In the genomic region with DNA sequence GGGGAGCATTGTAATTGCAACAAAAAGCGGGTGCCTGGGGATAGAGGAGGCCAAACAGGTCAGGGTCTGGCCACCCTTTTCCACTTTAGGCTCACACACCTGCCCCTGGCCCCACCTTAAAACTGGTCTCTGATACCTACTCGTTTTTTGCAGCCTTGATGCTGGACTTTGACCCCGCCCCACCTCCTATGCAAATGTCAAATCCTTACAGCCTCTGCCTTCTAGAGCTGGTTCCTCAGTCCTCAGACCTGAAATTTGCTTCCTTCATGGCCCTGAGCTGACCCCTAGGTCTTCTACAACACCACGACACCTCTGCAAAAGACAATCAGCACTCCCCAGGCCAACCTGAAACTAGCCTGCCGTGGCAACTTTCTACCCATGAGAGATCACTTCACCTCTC, we compare ENCODE assay signal across 16 cellular contexts. TPM values are rescaled to one million over a fixed set of nuclear protein-coding genes. Genes with fewer than 3 reads are reported as not detected.
DNase-seq lines count a peak whose midpoint lies in the region; ATAC-seq and TF ChIP-seq lines count a peak whose summit lies in the region.
"Had no signal": no experiment of that assay in that cellular context is flagged by ENCODE, and none has a peak within 500 bp of the region (broad histone marks: within the 10 kb centered on the region; RNA-seq: fewer than 3 reads in every experiment).

No MANE protein-coding gene starts in this region.

- WGBS in thyroid gland, 2 donors: 63 to 65% methylated on average over 5 of the region's 5 CpGs

- no peaks in the 10 kb centered on the region for H3K9me3 ChIP-seq in Peyer's patch
- H3K9me3 ChIP-seq in mucosa of descending colon: no peaks in the 10 kb centered on the region
- no peaks in the 10 kb centered on the region for H3K9me3 ChIP-seq in thyroid gland
- no peaks in the 10 kb centered on the region for H3K9me3 ChIP-seq in HAP-1

- H3K27me3 ChIP-seq in Peyer's patch (no peaks in the 10 kb centered on the region), thyroid gland (no peaks in the 10 kb centered on the region), HAP-1 (ENCODE audit: low read depth) (no peaks in the 10 kb centered on the region)

- H3K27ac ChIP-seq in Peyer's patch: no peak overlapping the region
- no peak overlapping the region for H3K27ac ChIP-seq in thyroid gland
- H3K27ac ChIP-seq: PC-9 had no signal

- H3K4me1 ChIP-seq in Peyer's patch: no peaks in the 10 kb centered on the region
- H3K4me1 ChIP-seq in mucosa of descending colon (ENCODE audit: low read depth): peaks cover 3% of the 10 kb centered on the region
- no peaks in the 10 kb centered on the region for H3K4me1 ChIP-seq in thyroid gland
- H3K4me1 ChIP-seq in HAP-1: no peaks in the 10 kb centered on the region

- no peaks in the 10 kb centered on the region for H3K36me3 ChIP-seq in Peyer's patch
- no peaks in the 10 kb centered on the region for H3K36me3 ChIP-seq in mucosa of descending colon (ENCODE audit: low read depth)
- no peaks in the 10 kb centered on the region for H3K36me3 ChIP-seq in thyroid gland
- no peaks in the 10 kb centered on the region for H3K36me3 ChIP-seq in HAP-1 (replicated peaks)

- TF ChIP-seq CTCF in Peyer's patch (IDR thresholded peaks at IDR 0.05): no peak
- TF ChIP-seq CTCF in mucosa of descending colon (IDR thresholded peaks at IDR 0.05): no peak
- TF ChIP-seq CTCF in thyroid gland (IDR thresholded peaks at IDR 0.05): no peak

- ATAC-seq in GM19025 (IDR thresholded peaks at IDR 0.05; ENCODE audit: low read depth, unreplicated experiment): peak; percentile 51
- ATAC-seq in mucosa of descending colon: peak; percentile 96
- no peak for ATAC-seq in GM21360 (IDR thresholded peaks at IDR 0.05; ENCODE audit: unreplicated experiment)
- ATAC-seq: HCT116 had no signal

- H3K4me3 ChIP-seq in Peyer's patch: no peak overlapping the region
- H3K4me3 ChIP-seq in mucosa of descending colon: no peak overlapping the region
- H3K4me3 ChIP-seq in thyroid gland (replicated peaks in 1 of 3): no peak overlapping the region
- H3K4me3 ChIP-seq in HAP-1: no peak overlapping the region
- H3K4me3 ChIP-seq: PC-9 had no signal

- in situ Hi-C loops in HAP-1 (cut with MboI; ENCODE audit: low sequenced_read_pairs): no loop called here

- intact Hi-C loops in mucosa of descending colon (cut with DNase I, micrococcal nuclease) (no loop called here), thyroid gland (cut with DNase I) (no loop called here)

- TF ChIP-seq POLR2A in Peyer's patch (IDR thresholded peaks at IDR 0.05) (no peak), thyroid gland (IDR thresholded peaks at IDR 0.05) (no peak)

- DNase-seq in Peyer's patch: peak in 2 of 3 donors; percentile 59 to 63
- DNase-seq in mucosa of descending colon: peak; percentile 74 to 89 (median 85)
- no peak for DNase-seq in thyroid gland
- DNase-seq in COR-L47 (lab: John Stamatoyannopoulos, UW): no peak
- no peak for DNase-seq in HAP-1 (ENCODE audit: low spot score in 2 of 2)
- DNase-seq: CD4-positive, alpha-beta T cell; NCI-H1092; NCI-H2227 treated with DMSO at 0.1 percent for 48 hours; NCI-H748 treated with DMSO at 0.1 percent for 48 hours; PC-9 had no signal

RNA-seq across cellular contexts. Expression of gene SMIM23, which starts 37.7 kb away (rescaled TPM):
- total RNA-seq in Peyer's patch: not detected
- not detected for total RNA-seq in mucosa of descending colon
- not detected for total RNA-seq in thyroid gland
- total RNA-seq: B cell; CD4-positive, alpha-beta T cell; HT1080; M059J; PC-9 had no signal

Comparison
In these comparisons a context has a peak if more than half of its experiments do, and no peak if none do; other contexts are left out.
1. DNase-seq: peak in Peyer's patch (2 of 3) and mucosa of descending colon (3 of 3); none in thyroid gland (0 of 2), COR-L47 (single experiment) and HAP-1 (0 of 2).